In genomic region chr1:152457071-152457470, GRCh38 we compare ENCODE assay signal across 38 cellular contexts. TPM values are rescaled to one million over a fixed set of nuclear protein-coding genes. Genes with fewer than 3 reads are reported as not detected.
"Had no signal": no experiment of that assay in that cellular context is flagged by ENCODE, and none has a peak within 500 bp of the region (broad histone marks: within the 10 kb centered on the region; RNA-seq: fewer than 3 reads in every experiment).

No MANE protein-coding gene starts in this region.

- H3K4me1 ChIP-seq: body of pancreas, breast epithelium had no signal

- H3K4me3 ChIP-seq: adrenal gland, body of pancreas, breast epithelium had no signal

- H3K27me3 ChIP-seq: adrenal gland, body of pancreas, brain microvascular endothelial cell had no signal

- H3K9me3 Mint-ChIP-seq: activated B cell treated with CpG ODN at 0.5 μM for 24 hours; activated CD4-positive, alpha-beta memory T cell treated with anti-CD3 and anti-CD28 coated beads for 36 hours; activated CD8-positive, alpha-beta T cell treated with anti-CD3 and anti-CD28 coated beads for 36 hours; activated naive CD4-positive, alpha-beta T cell treated with anti-CD3 and anti-CD28 coated beads for 36 hours; activated naive CD4-positive, alpha-beta T cell treated with anti-CD3 and anti-CD28 coated beads, Interleukin-2, amount 50 U/mL, for 72 hours; activated T-cell treated with anti-CD3 and anti-CD28 coated beads, Interleukin-2, amount 50 U/mL, for 4 hours; activated T-cell treated with anti-CD3 and anti-CD28 coated beads, Interleukin-2, amount 50 U/mL, for 72 hours; activated T-helper 1 cell treated with anti-CD3 and anti-CD28 coated beads, Interleukin-12 subunit alpha, Interleukin-12 subunit beta, Interleukin-2, Interleukin-4 antibody, amounts not matched to agents 30 ng/mL and 10 ng/mL and 1 ng/mL, durations not matched to agents 14 hours and 24 hours and 36 hours; activated T-helper 17 cell treated with anti-CD3 and anti-CD28 coated beads, Interleukin-2, amount 50 U/mL, for 72 hours; T-helper 1 cell treated with Interleukin-12 subunit alpha and Interleukin-12 subunit beta and Interleukin-4 antibody, amounts not matched to agents 30 μg/mL and 1 μg/mL, for 36 hours; T-helper 2 cell treated with Interferon-gamma antibody and Interleukin-4, amounts not matched to agents 5 μg/mL and 100 μg/mL, for 36 hours had no signal

- H3K4me3 Mint-ChIP-seq: activated B cell treated with CpG ODN at 0.5 μM for 24 hours; activated CD4-positive, alpha-beta memory T cell treated with anti-CD3 and anti-CD28 coated beads for 36 hours; activated CD8-positive, alpha-beta T cell treated with anti-CD3 and anti-CD28 coated beads for 36 hours; activated naive CD4-positive, alpha-beta T cell treated with anti-CD3 and anti-CD28 coated beads for 36 hours; activated naive CD8-positive, alpha-beta T cell treated with anti-CD3 and anti-CD28 coated beads for 36 hours; activated T-cell treated with anti-CD3 and anti-CD28 coated beads, Interleukin-2, amount 50 U/mL, for 4 hours; activated T-cell treated with anti-CD3 and anti-CD28 coated beads, Interleukin-2, amount 50 U/mL, for 72 hours; activated T-helper 1 cell treated with anti-CD3 and anti-CD28 coated beads, Interleukin-12 subunit alpha, Interleukin-12 subunit beta, Interleukin-2, Interleukin-4 antibody, amounts not matched to agents 30 ng/mL and 10 ng/mL and 1 ng/mL, durations not matched to agents 14 hours and 24 hours and 36 hours; activated T-helper 17 cell treated with anti-CD3 and anti-CD28 coated beads, Interleukin-2, amount 50 U/mL, for 72 hours; T-helper 1 cell treated with Interleukin-12 subunit alpha and Interleukin-12 subunit beta and Interleukin-4 antibody, amounts not matched to agents 30 μg/mL and 1 μg/mL, for 36 hours; T-helper 2 cell treated with Interferon-gamma antibody and Interleukin-4, amounts not matched to agents 5 μg/mL and 100 μg/mL, for 36 hours had no signal

- H3K27ac Mint-ChIP-seq: activated B cell treated with CpG ODN at 0.5 μM for 24 hours; activated CD4-positive, alpha-beta memory T cell treated with anti-CD3 and anti-CD28 coated beads for 36 hours; activated CD8-positive, alpha-beta T cell treated with anti-CD3 and anti-CD28 coated beads for 36 hours; activated naive CD4-positive, alpha-beta T cell treated with anti-CD3 and anti-CD28 coated beads for 36 hours; activated naive CD4-positive, alpha-beta T cell treated with anti-CD3 and anti-CD28 coated beads, Interleukin-2, amount 50 U/mL, for 72 hours; activated naive CD8-positive, alpha-beta T cell treated with anti-CD3 and anti-CD28 coated beads for 36 hours; activated T-cell treated with anti-CD3 and anti-CD28 coated beads, Interleukin-2, amount 50 U/mL, for 72 hours; activated T-helper 1 cell treated with anti-CD3 and anti-CD28 coated beads, Interleukin-12 subunit alpha, Interleukin-12 subunit beta, Interleukin-2, Interleukin-4 antibody, amounts not matched to agents 30 ng/mL and 10 ng/mL and 1 ng/mL, durations not matched to agents 14 hours and 24 hours and 36 hours; activated T-helper 17 cell treated with anti-CD3 and anti-CD28 coated beads, Interleukin-2, amount 50 U/mL, for 72 hours; T-helper 1 cell treated with Interleukin-12 subunit alpha and Interleukin-12 subunit beta and Interleukin-4 antibody, amounts not matched to agents 30 μg/mL and 1 μg/mL, for 36 hours; T-helper 2 cell treated with Interferon-gamma antibody and Interleukin-4, amounts not matched to agents 5 μg/mL and 100 μg/mL, for 36 hours had no signal

- DNase-seq: activated B cell treated with CpG ODN at 0.5 μM for 24 hours; activated CD4-positive, alpha-beta memory T cell treated with anti-CD3 and anti-CD28 coated beads for 36 hours; activated CD4-positive, alpha-beta T cell treated with anti-CD3 and anti-CD28 coated beads for 48 hours; activated CD4-positive, alpha-beta T cell treated with anti-CD3 and anti-CD28 coated beads, Interleukin-2, amount 50 U/mL, for 1 hour; activated CD4-positive, alpha-beta T cell treated with anti-CD3 and anti-CD28 coated beads, Interleukin-2, amount 50 U/mL, for 4 hours; activated CD4-positive, CD25-positive, alpha-beta regulatory T cell treated with anti-CD3 and anti-CD28 coated beads, Interleukin-2, amount 50 U/mL, for 72 hours; activated CD8-positive, alpha-beta memory T cell treated with anti-CD3 and anti-CD28 coated beads, Interleukin-2, amount 50 U/mL, for 4 hours; activated CD8-positive, alpha-beta T cell treated with anti-CD3 and anti-CD28 coated beads for 36 hours; activated effector memory CD4-positive, alpha-beta T cell treated with anti-CD3 and anti-CD28 coated beads, Interleukin-2, amount 50 U/mL, for 16 hours; activated gamma-delta T cell treated with Interleukin-2 at 50 U/mL for 16 hours; activated naive CD4-positive, alpha-beta T cell; activated naive CD4-positive, alpha-beta T cell treated with anti-CD3 and anti-CD28 coated beads for 36 hours; activated naive CD4-positive, alpha-beta T cell treated with anti-CD3 and anti-CD28 coated beads, Interleukin-2, amount 50 U/mL, for 16 hours; activated naive CD8-positive, alpha-beta T cell treated with anti-CD3 and anti-CD28 coated beads for 36 hours; activated T-cell treated with anti-CD3 and anti-CD28 coated beads for 4 hours; activated T-cell treated with anti-CD3 and anti-CD28 coated beads, Interleukin-2, amount 50 U/mL, for 1 hour; activated T-cell treated with anti-CD3 and anti-CD28 coated beads, Interleukin-2, amount 50 U/mL, for 4 hours; activated T-cell treated with anti-CD3 and anti-CD28 coated beads, Interleukin-2, amount 50 U/mL, for 72 hours; adrenal gland; amniotic stem cell; aorta; body of pancreas; brain microvascular endothelial cell; central memory CD4-positive, alpha-beta T cell; SW 1271; T-helper 1 cell; T-helper 2 cell; T-helper 9 cell had no signal

- H3K9me3 ChIP-seq: adrenal gland, body of pancreas, breast epithelium had no signal

- H3K27me3 Mint-ChIP-seq: activated B cell treated with CpG ODN at 0.5 μM for 24 hours; activated CD4-positive, alpha-beta memory T cell treated with anti-CD3 and anti-CD28 coated beads for 36 hours had no signal

- H3K36me3 ChIP-seq: adrenal gland, brain microvascular endothelial cell, breast epithelium had no signal

- H3K27ac ChIP-seq: adrenal gland, body of pancreas, brain microvascular endothelial cell, breast epithelium, VCaP had no signal

- H3K36me3 Mint-ChIP-seq: activated CD4-positive, alpha-beta memory T cell treated with anti-CD3 and anti-CD28 coated beads for 36 hours; activated naive CD4-positive, alpha-beta T cell treated with anti-CD3 and anti-CD28 coated beads, Interleukin-2, amount 50 U/mL, for 72 hours; activated naive CD8-positive, alpha-beta T cell treated with anti-CD3 and anti-CD28 coated beads for 36 hours had no signal

- ATAC-seq: activated CD8-positive, alpha-beta T cell treated with anti-CD3 and anti-CD28 coated beads for 36 hours; activated naive CD4-positive, alpha-beta T cell treated with anti-CD3 and anti-CD28 coated beads, Interleukin-2, amount 50 U/mL, for 72 hours; activated T-cell treated with anti-CD3 and anti-CD28 coated beads, Interleukin-2, amount 50 U/mL, for 4 hours; activated T-cell treated with anti-CD3 and anti-CD28 coated beads, Interleukin-2, amount 50 U/mL, for 72 hours; activated T-helper 17 cell treated with anti-CD3 and anti-CD28 coated beads, Interleukin-2, amount 50 U/mL, for 72 hours; body of pancreas had no signal

RNA-seq across cellular contexts. Expression of gene CRNN, which starts 43.0 kb away (rescaled TPM):
- total RNA-seq: activated B cell treated with CpG ODN at 0.5 μM for 24 hours; activated CD4-positive, alpha-beta memory T cell treated with anti-CD3 and anti-CD28 coated beads for 36 hours; activated CD8-positive, alpha-beta memory T cell treated with anti-CD3 and anti-CD28 coated beads for 36 hours; activated CD8-positive, alpha-beta T cell treated with anti-CD3 and anti-CD28 coated beads for 36 hours; activated naive CD4-positive, alpha-beta T cell treated with anti-CD3 and anti-CD28 coated beads for 36 hours; activated naive CD4-positive, alpha-beta T cell treated with anti-CD3 and anti-CD28 coated beads, Interleukin-2, amount 50 U/mL, for 72 hours; activated naive CD8-positive, alpha-beta T cell treated with anti-CD3 and anti-CD28 coated beads for 36 hours; activated T-cell treated with anti-CD3 and anti-CD28 coated beads, Interleukin-2, amount 50 U/mL, for 4 hours; activated T-cell treated with anti-CD3 and anti-CD28 coated beads, Interleukin-2, amount 50 U/mL, for 72 hours; activated T-helper 1 cell treated with anti-CD3 and anti-CD28 coated beads, Interleukin-12 subunit alpha, Interleukin-12 subunit beta, Interleukin-2, Interleukin-4 antibody, amounts not matched to agents 30 ng/mL and 10 ng/mL and 1 ng/mL, durations not matched to agents 14 hours and 24 hours and 36 hours; activated T-helper 17 cell treated with anti-CD3 and anti-CD28 coated beads, Interleukin-2, amount 50 U/mL, for 72 hours; adrenal gland; aorta; astrocyte; body of pancreas; cardiac septum had no signal

RNA-seq across cellular contexts. Expression of gene LCE5A, which starts 53.5 kb away (rescaled TPM):
- total RNA-seq: activated B cell treated with CpG ODN at 0.5 μM for 24 hours; activated CD4-positive, alpha-beta memory T cell treated with anti-CD3 and anti-CD28 coated beads for 36 hours; activated CD8-positive, alpha-beta memory T cell treated with anti-CD3 and anti-CD28 coated beads for 36 hours; activated CD8-positive, alpha-beta T cell treated with anti-CD3 and anti-CD28 coated beads for 36 hours; activated naive CD4-positive, alpha-beta T cell treated with anti-CD3 and anti-CD28 coated beads for 36 hours; activated naive CD4-positive, alpha-beta T cell treated with anti-CD3 and anti-CD28 coated beads, Interleukin-2, amount 50 U/mL, for 72 hours; activated naive CD8-positive, alpha-beta T cell treated with anti-CD3 and anti-CD28 coated beads for 36 hours; activated T-cell treated with anti-CD3 and anti-CD28 coated beads, Interleukin-2, amount 50 U/mL, for 4 hours; activated T-cell treated with anti-CD3 and anti-CD28 coated beads, Interleukin-2, amount 50 U/mL, for 72 hours; activated T-helper 1 cell treated with anti-CD3 and anti-CD28 coated beads, Interleukin-12 subunit alpha, Interleukin-12 subunit beta, Interleukin-2, Interleukin-4 antibody, amounts not matched to agents 30 ng/mL and 10 ng/mL and 1 ng/mL, durations not matched to agents 14 hours and 24 hours and 36 hours; activated T-helper 17 cell treated with anti-CD3 and anti-CD28 coated beads, Interleukin-2, amount 50 U/mL, for 72 hours; adrenal gland; aorta; astrocyte; body of pancreas; breast epithelium; cardiac septum had no signal
- polyA plus RNA-seq: adrenal gland had no signal

RNA-seq across cellular contexts. Expression of gene CRCT1, which starts 57.2 kb away (rescaled TPM):
- total RNA-seq: activated B cell treated with CpG ODN at 0.5 μM for 24 hours; activated CD4-positive, alpha-beta memory T cell treated with anti-CD3 and anti-CD28 coated beads for 36 hours; activated CD8-positive, alpha-beta memory T cell treated with anti-CD3 and anti-CD28 coated beads for 36 hours; activated CD8-positive, alpha-beta T cell treated with anti-CD3 and anti-CD28 coated beads for 36 hours; activated naive CD4-positive, alpha-beta T cell treated with anti-CD3 and anti-CD28 coated beads for 36 hours; activated naive CD4-positive, alpha-beta T cell treated with anti-CD3 and anti-CD28 coated beads, Interleukin-2, amount 50 U/mL, for 72 hours; activated naive CD8-positive, alpha-beta T cell treated with anti-CD3 and anti-CD28 coated beads for 36 hours; activated T-cell treated with anti-CD3 and anti-CD28 coated beads, Interleukin-2, amount 50 U/mL, for 4 hours; activated T-cell treated with anti-CD3 and anti-CD28 coated beads, Interleukin-2, amount 50 U/mL, for 72 hours; activated T-helper 1 cell treated with anti-CD3 and anti-CD28 coated beads, Interleukin-12 subunit alpha, Interleukin-12 subunit beta, Interleukin-2, Interleukin-4 antibody, amounts not matched to agents 30 ng/mL and 10 ng/mL and 1 ng/mL, durations not matched to agents 14 hours and 24 hours and 36 hours; activated T-helper 17 cell treated with anti-CD3 and anti-CD28 coated beads, Interleukin-2, amount 50 U/mL, for 72 hours; adrenal gland; aorta; astrocyte; body of pancreas; breast epithelium; cardiac septum had no signal
- polyA plus RNA-seq: adrenal gland had no signal
